Comparison of ENCODE assay signal across 8 cellular contexts in the genomic region with DNA sequence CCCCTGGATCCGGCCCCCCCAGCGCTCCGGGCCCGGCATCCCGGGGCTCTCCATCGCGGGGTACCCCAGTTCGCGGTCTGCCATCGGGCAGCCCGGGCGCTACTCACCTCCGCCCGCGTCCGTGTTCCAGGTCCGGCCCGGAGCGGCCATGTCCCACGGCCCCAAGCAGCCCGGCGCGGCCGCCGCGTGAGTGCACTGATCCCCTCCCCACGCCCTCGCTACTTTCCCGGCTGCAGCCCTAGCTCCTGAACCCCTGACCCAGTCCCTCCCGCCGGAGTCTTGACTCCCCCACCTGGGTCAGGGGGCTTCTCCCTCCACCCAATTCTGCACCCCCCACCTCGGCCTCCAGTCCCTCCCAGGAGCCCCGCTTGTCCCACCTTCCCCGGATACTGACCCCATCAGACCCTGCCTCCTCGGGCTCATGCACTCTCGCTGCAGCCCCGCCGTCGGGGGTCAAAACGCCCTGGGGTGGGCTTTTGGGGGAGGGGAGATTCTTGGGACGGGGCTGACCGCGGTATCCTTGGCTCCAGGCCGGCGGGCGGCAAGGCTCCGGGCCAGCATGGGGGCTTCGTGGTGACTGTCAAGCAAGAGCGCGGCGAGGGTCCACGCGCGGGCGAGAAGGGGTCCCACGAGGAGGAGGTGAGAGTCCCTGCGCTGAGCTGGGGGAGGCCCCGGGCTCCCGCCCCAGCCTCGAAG. TPM values are rescaled to one million over a fixed set of nuclear protein-coding genes. Genes with fewer than 3 reads are reported as not detected.
DNase-seq lines count a peak whose midpoint lies in the region; ATAC-seq and TF ChIP-seq lines count a peak whose summit lies in the region.

No MANE protein-coding gene starts in this region.

- peak overlapping the region; percentile 67 for H3K27ac Mint-ChIP-seq in T-helper 2 cell treated with Interferon-gamma antibody and Interleukin-4, amounts not matched to agents 5 μg/mL and 100 μg/mL, for 36 hours

- DNase-seq in GM12865 (ENCODE audit: low read depth) (peak; percentile 42), foreskin keratinocyte (no peak), retina (peak; percentile 57), putamen (ENCODE audit: low spot score) (no peak), middle frontal gyrus (ENCODE audit: extremely low spot score, low spot score) (no peak)
- no peak for DNase-seq in T-helper 2 cell treated with Interferon-gamma antibody and Interleukin-4, amounts not matched to agents 5 μg/mL and 100 μg/mL, for 36 hours (ENCODE audit: low spot score)
- no peak for DNase-seq in effector CD8-positive, alpha-beta T cell (lab: John Stamatoyannopoulos, UW)

- peak overlapping the region; percentile 64 for H3K27ac ChIP-seq in foreskin keratinocyte

- no peaks in the 10 kb centered on the region for H3K27me3 ChIP-seq in foreskin keratinocyte

- TF ChIP-seq CTCF in GM12865 (IDR thresholded peaks at IDR 0.05; ENCODE audit: insufficient read depth, low read depth, low read length, missing control alignments) (no peak), foreskin keratinocyte (conservative IDR thresholded peaks at IDR 0.05) (no peak)

- H3K27me3 Mint-ChIP-seq in T-helper 2 cell treated with Interferon-gamma antibody and Interleukin-4, amounts not matched to agents 5 μg/mL and 100 μg/mL, for 36 hours (ENCODE audit: low read depth): no peaks in the 10 kb centered on the region

- H3K4me3 ChIP-seq in GM12865 (ENCODE audit: low read depth, low read length): peak overlapping the region; percentile 97

- peak overlapping the region; percentile 76 for H3K4me3 Mint-ChIP-seq in T-helper 2 cell treated with Interferon-gamma antibody and Interleukin-4, amounts not matched to agents 5 μg/mL and 100 μg/mL, for 36 hours

- ATAC-seq in HG02763 (IDR thresholded peaks at IDR 0.05; ENCODE audit: unreplicated experiment): peak; percentile 2
- no peak for ATAC-seq in foreskin keratinocyte

- H3K36me3 Mint-ChIP-seq in T-helper 2 cell treated with Interferon-gamma antibody and Interleukin-4, amounts not matched to agents 5 μg/mL and 100 μg/mL, for 36 hours (ENCODE audit: low read depth): peaks cover 12% of the 10 kb centered on the region

- H3K4me1 ChIP-seq in foreskin keratinocyte: no peaks in the 10 kb centered on the region

- H3K9me3 Mint-ChIP-seq in T-helper 2 cell treated with Interferon-gamma antibody and Interleukin-4, amounts not matched to agents 5 μg/mL and 100 μg/mL, for 36 hours: no peaks in the 10 kb centered on the region

- H3K4me1 Mint-ChIP-seq in T-helper 2 cell treated with Interferon-gamma antibody and Interleukin-4, amounts not matched to agents 5 μg/mL and 100 μg/mL, for 36 hours (ENCODE audit: low read depth): peaks cover 8% of the 10 kb centered on the region

RNA-seq across cellular contexts. Expression of gene HMG20B, which starts 0.6 kb away (rescaled TPM):
- 51.9 and 59.9 TPM in 2 replicates for total RNA-seq in foreskin keratinocyte
- 72.2 and 77.7 TPM in 2 replicates for polyA plus RNA-seq in foreskin keratinocyte

RNA-seq across cellular contexts. Expression of gene GIPC3, which starts 12.0 kb away (rescaled TPM):
- total RNA-seq in foreskin keratinocyte: not detected in 2 replicates
- polyA plus RNA-seq in foreskin keratinocyte: 0.01 TPM in 1 of 2 replicates, not detected in the other

RNA-seq across cellular contexts. Expression of gene MFSD12, which starts 15.9 kb away (rescaled TPM):
- total RNA-seq in foreskin keratinocyte: 49.1 and 57.5 TPM in 2 replicates
- polyA plus RNA-seq in foreskin keratinocyte: 56.0 and 62.9 TPM in 2 replicates

RNA-seq across cellular contexts. Expression of gene TBXA2R, which starts 33.4 kb away (rescaled TPM):
- 0.46 and 0.82 TPM in 2 replicates for total RNA-seq in foreskin keratinocyte
- 0.62 and 0.91 TPM in 2 replicates for polyA plus RNA-seq in foreskin keratinocyte

RNA-seq across cellular contexts. Expression of gene TEKTIP1, which starts 34.3 kb away (rescaled TPM):
- total RNA-seq in foreskin keratinocyte: not detected in 2 replicates
- not detected in 2 replicates for polyA plus RNA-seq in foreskin keratinocyte

Comparison
In these comparisons a context has a peak if more than half of its experiments do, and no peak if none do; other contexts are left out.
1. DNase-seq: peak in GM12865 (single experiment) and retina (single experiment); none in T-helper 2 cell treated with Interferon-gamma antibody and Interleukin-4, amounts not matched to agents 5 μg/mL and 100 μg/mL, for 36 hours (single experiment), foreskin keratinocyte (0 of 2), putamen (single experiment), effector CD8-positive, alpha-beta T cell (single experiment) and middle frontal gyrus (single experiment).